ENCODE assay signal across 13 cellular contexts in genomic region chr22:33851240-33851639, GRCh38.
DNase-seq lines count a peak whose midpoint lies in the region; ATAC-seq and TF ChIP-seq lines count a peak whose summit lies in the region.
"Had no signal": no experiment of that assay in that cellular context is flagged by ENCODE, and none has a peak within 500 bp of the region (broad histone marks: within the 10 kb centered on the region; RNA-seq: fewer than 3 reads in every experiment).

No MANE protein-coding gene starts in this region.

- peaks cover 75 to 86% of the 10 kb centered on the region in 2 experiments for H3K4me1 Mint-ChIP-seq in H9

- in situ Hi-C loops in gastrocnemius medialis (cut with MboI; ENCODE audit: low sequenced_read_pairs in 4 of 4): no loop called here

- no TSS peak for BruUV-seq in PC-9 (replicated peaks; lab: Mats Ljungman, UMichigan)

- H3K4me3 ChIP-seq in PC-9 (no peak overlapping the region), fibroblast of villous mesenchyme (ENCODE audit: low read depth, low read length) (no peak overlapping the region), gastrocnemius medialis (no peak overlapping the region)

- H2BK5ac ChIP-seq in H9 (ENCODE audit: insufficient read length, low read length): peak overlapping the region; percentile 12

- peak overlapping the region; percentile 98 for H2BK20ac ChIP-seq in H9 (ENCODE audit: low read depth, low read length, poor library complexity, severe bottlenecking)

- H3K27me3 ChIP-seq in H9 (ENCODE audit: insufficient read depth, low read length): no peaks in the 10 kb centered on the region
- no peaks in the 10 kb centered on the region for H3K27me3 ChIP-seq in PC-9 (ENCODE audit: insufficient read depth, low read depth)
- no peaks in the 10 kb centered on the region for H3K27me3 ChIP-seq in gastrocnemius medialis

- H3K4me3 Mint-ChIP-seq in H9: peak overlapping the region in 1 of 2 experiments; percentile 64; a peak in 3 of 5 replicates
- H3K4me3 Mint-ChIP-seq: CD4-positive, CD25-positive, alpha-beta regulatory T cell had no signal

- H3K79me2 ChIP-seq in H9 (ENCODE audit: insufficient read depth, low read length): peaks cover 32% of the 10 kb centered on the region; the same call in 1 of the 2 replicates
- no peaks in the 10 kb centered on the region for H3K79me2 ChIP-seq in PC-9 (ENCODE audit: low read depth)

- peak overlapping the region; percentile 98 for H2BK12ac ChIP-seq in H9 (ENCODE audit: insufficient read length, low read depth, low read length)

- H3K36me3 Mint-ChIP-seq in H9 (ENCODE audit: insufficient read depth in 1 of 3, low read depth in 3 of 3): peaks cover 2 to 6% (median 4%) of the 10 kb centered on the region in 3 experiments; a peak in 6 of 7 replicates
- H3K36me3 Mint-ChIP-seq: CD4-positive, CD25-positive, alpha-beta regulatory T cell had no signal

- H3K9me2 ChIP-seq in PC-9 (ENCODE audit: insufficient read depth): no peaks in the 10 kb centered on the region

- peak overlapping the region; percentile 75 for H2BK120ac ChIP-seq in H9 (ENCODE audit: low read depth, low read length, poor library complexity, severe bottlenecking)

- H2AK5ac ChIP-seq in H9 (ENCODE audit: insufficient read length, low read length): no peak overlapping the region

- peak overlapping the region; percentile 96; the same call in 1 of the 2 replicates for H3K14ac ChIP-seq in H9 (ENCODE audit: insufficient read depth, low read length)

- no peaks in the 10 kb centered on the region for H3K79me1 ChIP-seq in H9 (ENCODE audit: insufficient read depth, low read depth, low read length, poor library complexity, severe bottlenecking)

- no peak overlapping the region for H2AFZ ChIP-seq in H9 (ENCODE audit: low read length)
- H2AFZ ChIP-seq in PC-9: 0 out of 2 replicates have a peak overlapping the region, but pooled peaks have one; percentile 5

- peak overlapping the region; percentile 97 for H3K18ac ChIP-seq in H9 (ENCODE audit: insufficient read length, low read depth, low read length)

- peak overlapping the region; percentile 92 to 99 (median 96) for H3K27ac Mint-ChIP-seq in H9
- H3K27ac Mint-ChIP-seq: CD4-positive, CD25-positive, alpha-beta regulatory T cell had no signal

- H4K20me1 ChIP-seq in H9 (ENCODE audit: control insufficient read depth, insufficient read depth, insufficient read length) (no peaks in the 10 kb centered on the region), PC-9 (ENCODE audit: insufficient read depth) (no peaks in the 10 kb centered on the region)

- H3K4me1 ChIP-seq in H9 (ENCODE audit: insufficient read depth, low read length) (peaks cover 30% of the 10 kb centered on the region), PC-9 (replicated peaks; ENCODE audit: insufficient read depth) (peaks cover 32% of the 10 kb centered on the region), gastrocnemius medialis (peaks cover 31 to 37% of the 10 kb centered on the region in 2 donors)

- POLR2A ChIA-PET in PC-9 (lab: Charles Lee; ENCODE audit: unreplicated experiment): no interaction called here

- H3K36me3 ChIP-seq in PC-9 (ENCODE audit: low read depth) (no peaks in the 10 kb centered on the region), gastrocnemius medialis (no peaks in the 10 kb centered on the region)

- WGBS in H9 (ENCODE audit: extremely low coverage, insufficient read length, low lambda C conversion rate): no CpG with 5 or more reads among the region's 5 CpGs

- H3K23me2 ChIP-seq in H9 (ENCODE audit: insufficient read length, low read depth, low read length, poor library complexity, severe bottlenecking): peaks cover 3% of the 10 kb centered on the region

- ATAC-seq in gastrocnemius medialis: peak; percentile 21 to 61
- ATAC-seq in HG03460 (IDR thresholded peaks at IDR 0.05; ENCODE audit: unreplicated experiment): no peak

- CTCF ChIA-PET in PC-9 (lab: Charles Lee): no interaction called here

- no peaks in the 10 kb centered on the region for H3K9me3 ChIP-seq in H9 (ENCODE audit: control insufficient read depth, low read depth, low read length)
- H3K9me3 ChIP-seq in PC-9 (ENCODE audit: insufficient read depth, low read depth): no peaks in the 10 kb centered on the region; the same call in 1 of the 2 replicates
- H3K9me3 ChIP-seq in gastrocnemius medialis: no peaks in the 10 kb centered on the region

- TF ChIP-seq CTCF in H9 (conservative IDR thresholded peaks at IDR 0.05) (no peak), PC-9 (conservative IDR thresholded peaks at IDR 0.05) (no peak), fibroblast of villous mesenchyme (IDR thresholded peaks at IDR 0.05; ENCODE audit: insufficient read depth, low read depth, low read length) (no peak), gastrocnemius medialis (IDR thresholded peaks at IDR 0.05 in 4 of 5, conservative IDR thresholded peaks at IDR 0.05 in 1 of 5) (no peak)

- TF ChIP-seq POLR2A in gastrocnemius medialis (IDR thresholded peaks at IDR 0.05): no peak

- H3K4ac ChIP-seq in H9 (ENCODE audit: low read depth, low read length): peak overlapping the region; percentile 35; the same call in 1 of the 2 replicates

- no peaks in the 10 kb centered on the region for H3K27me3 Mint-ChIP-seq in H9 (ENCODE audit: low read depth)
- H3K27me3 Mint-ChIP-seq: CD4-positive, CD25-positive, alpha-beta regulatory T cell had no signal

- H3K27ac ChIP-seq in H9 (ENCODE audit: insufficient read length, low read depth, low read length) (peak overlapping the region; percentile 90), PC-9 (peak overlapping the region; percentile 77), gastrocnemius medialis (peak overlapping the region in 1 of 4 donors; percentile 10)

- intact Hi-C loops in PC-9 (cut with micrococcal nuclease; ENCODE audit: unreplicated experiment) (loop anchor here (5.0 kb wide), 1 partner anchor 71 kb away; the partner anchor contains the start of gene LARGE1), gastrocnemius medialis (cut with DNase I; ENCODE audit: low total_unique reads) (no loop called here)

- peak overlapping the region; percentile 16 for H3K23ac ChIP-seq in H9 (ENCODE audit: insufficient read length, low read depth, low read length)

- H3K9ac ChIP-seq in H9 (ENCODE audit: extremely low read depth, insufficient read length, low read length): peak overlapping the region; percentile 33

- H3T11ph ChIP-seq in H9 (ENCODE audit: low read length): peak overlapping the region; percentile 75

- peaks cover 19% of the 10 kb centered on the region for H3F3A ChIP-seq in PC-9 (ENCODE audit: insufficient read depth, low read depth)

- DNase-seq in H9 (no peak), PC-9 (peak in 1 of 2 experiments; percentile 79), fibroblast of villous mesenchyme (ENCODE audit: low read depth) (peak; percentile 53), gastrocnemius medialis (no peak), GM19240 (ENCODE audit: insufficient read length, low spot score) (no peak), COR-L47 (lab: John Stamatoyannopoulos, UW) (no peak)
- no peak for DNase-seq in stimulated activated CD4-positive, alpha-beta T cell treated with anti-CD3 and anti-CD28 coated beads, Interleukin-4, amount 100 ng/mL, for 1 hour
- DNase-seq: activated T-cell treated with anti-CD3 and anti-CD28 coated beads, Interleukin-2, amount 50 U/mL, for 48 hours; CD4-positive, CD25-positive, alpha-beta regulatory T cell; GOT3; NCI-H1930; stimulated activated CD4-positive, alpha-beta T cell treated with anti-CD3 and anti-CD28 coated beads, Interleukin-2, amount 100 ng/mL, for 24 hours had no signal

- H4K91ac ChIP-seq in H9 (ENCODE audit: insufficient read length, low read depth, low read length): peak overlapping the region; percentile 95

- no peak overlapping the region for H4K8ac ChIP-seq in H9 (replicated peaks; ENCODE audit: insufficient read length, low read depth, low read length)

- peak overlapping the region; percentile 58 for H3K4me2 ChIP-seq in H9 (ENCODE audit: insufficient read depth, insufficient read length, low read length)
- H3K4me2 ChIP-seq in PC-9: peak overlapping the region; percentile 35

- H3K9me3 Mint-ChIP-seq in H9: no peaks in the 10 kb centered on the region

- peak overlapping the region; percentile 43 for H4K5ac ChIP-seq in H9 (ENCODE audit: insufficient read length, low read depth, low read length)

- peak overlapping the region; percentile 24 for H3K56ac ChIP-seq in H9 (ENCODE audit: insufficient read length, low read depth, low read length)

- H2BK15ac ChIP-seq in H9 (ENCODE audit: low read depth, low read length): no peak overlapping the region
